18 cellular contexts compared by ENCODE assay signal in genomic region chr1:29800120-29800519, GRCh38.
DNase-seq lines count a peak whose midpoint lies in the region; ATAC-seq and TF ChIP-seq lines count a peak whose summit lies in the region.
"Had no signal": no experiment of that assay in that cellular context is flagged by ENCODE, and none has a peak within 500 bp of the region (broad histone marks: within the 10 kb centered on the region; RNA-seq: fewer than 3 reads in every experiment).

No MANE protein-coding gene starts in this region.

- no peak for TF ChIP-seq POLR2A in upper lobe of left lung (IDR thresholded peaks at IDR 0.05)

- no peaks in the 10 kb centered on the region for H3K27me3 ChIP-seq in upper lobe of left lung

- no peaks in the 10 kb centered on the region for H3K9me3 Mint-ChIP-seq in activated CD4-positive, alpha-beta memory T cell treated with anti-CD3 and anti-CD28 coated beads, Interleukin-2, amount 10 ng/mL, durations not matched to agents 7 days and 5 days
- H3K9me3 Mint-ChIP-seq in activated CD4-positive, alpha-beta memory T cell treated with anti-CD3 and anti-CD28 coated beads for 36 hours = peaks cover 11% of the 10 kb centered on the region

- in situ Hi-C loops in KBM-7 (cut with MboI; ENCODE audit: low pct_unique_long_range_greater_than_20kb, low sequenced_read_pairs) = no loop called here

- intact Hi-C loops in activated CD4-positive, alpha-beta memory T cell treated with anti-CD3 and anti-CD28 coated beads for 36 hours (cut with micrococcal nuclease) = no loop called here

- H3K4me3 Mint-ChIP-seq in activated CD4-positive, alpha-beta memory T cell treated with anti-CD3 and anti-CD28 coated beads, Interleukin-2, amount 10 ng/mL, durations not matched to agents 7 days and 5 days = no peak overlapping the region
- H3K4me3 Mint-ChIP-seq in activated CD4-positive, alpha-beta memory T cell treated with anti-CD3 and anti-CD28 coated beads for 36 hours = no peak overlapping the region
- H3K4me3 Mint-ChIP-seq: HFFc6 had no signal

- H3K9me3 ChIP-seq in upper lobe of left lung = peaks cover 0 to 12% (median 5%) of the 10 kb centered on the region in 4 donors

- peak; percentile 6 for DNase-seq in activated CD4-positive, alpha-beta memory T cell treated with anti-CD3 and anti-CD28 coated beads, Interleukin-2, amount 10 ng/mL, durations not matched to agents 7 days and 5 days
- no peak for DNase-seq in activated CD4-positive, alpha-beta memory T cell treated with anti-CD3 and anti-CD28 coated beads for 36 hours
- peak; percentile 6 for DNase-seq in OCI-M1 (lab: John Stamatoyannopoulos, UW)
- DNase-seq in islet precursor cell = peak; percentile 43
- no peak for DNase-seq in upper lobe of left lung
- DNase-seq in NCI-H187 (lab: John Stamatoyannopoulos, UW) = no peak
- DNase-seq in KBM-7 = no peak
- DNase-seq: 8988T, C1 segment of cervical spinal cord, DND-41, HFFc6, NCI-H1048, NCI-H146, NCI-H2081 treated with DMSO at 0.1 percent for 48 hours, NCI-H510A treated with DMSO at 0.1 percent for 48 hours, NCI-H82 had no signal

- POLR2A ChIA-PET in activated CD4-positive, alpha-beta memory T cell treated with anti-CD3 and anti-CD28 coated beads, Interleukin-2, amount 10 ng/mL, durations not matched to agents 7 days and 5 days (lab: Charles Lee) = no interaction called here
- POLR2A ChIA-PET in activated CD4-positive, alpha-beta memory T cell treated with anti-CD3 and anti-CD28 coated beads for 36 hours (lab: Charles Lee) = no interaction called here

- TF ChIP-seq CTCF in upper lobe of left lung (IDR thresholded peaks at IDR 0.05) = no peak

- no peaks in the 10 kb centered on the region for H3K4me1 ChIP-seq in upper lobe of left lung

- TF ChIP-seq EP300 in upper lobe of left lung (IDR thresholded peaks at IDR 0.05) = no peak

- H3K4me1 Mint-ChIP-seq in activated CD4-positive, alpha-beta memory T cell treated with anti-CD3 and anti-CD28 coated beads, Interleukin-2, amount 10 ng/mL, durations not matched to agents 7 days and 5 days = no peaks in the 10 kb centered on the region
- H3K4me1 Mint-ChIP-seq in activated CD4-positive, alpha-beta memory T cell treated with anti-CD3 and anti-CD28 coated beads for 36 hours (ENCODE audit: low read depth) = no peaks in the 10 kb centered on the region

- no peaks in the 10 kb centered on the region for H3K36me3 ChIP-seq in upper lobe of left lung

- WGBS in upper lobe of left lung, 2 donors = 74 to 84% methylated on average over 4 of the region's 5 CpGs

- H3K27ac Mint-ChIP-seq in activated CD4-positive, alpha-beta memory T cell treated with anti-CD3 and anti-CD28 coated beads, Interleukin-2, amount 10 ng/mL, durations not matched to agents 7 days and 5 days = no peak overlapping the region
- no peak overlapping the region for H3K27ac Mint-ChIP-seq in activated CD4-positive, alpha-beta memory T cell treated with anti-CD3 and anti-CD28 coated beads for 36 hours
- H3K27ac Mint-ChIP-seq: HFFc6 had no signal

- no peaks in the 10 kb centered on the region for H3K36me3 Mint-ChIP-seq in activated CD4-positive, alpha-beta memory T cell treated with anti-CD3 and anti-CD28 coated beads, Interleukin-2, amount 10 ng/mL, durations not matched to agents 7 days and 5 days (ENCODE audit: low read depth)
- no peaks in the 10 kb centered on the region for H3K36me3 Mint-ChIP-seq in activated CD4-positive, alpha-beta memory T cell treated with anti-CD3 and anti-CD28 coated beads for 36 hours

- H3K4me3 ChIP-seq in upper lobe of left lung = no peak overlapping the region

- no peak overlapping the region for H3K27ac ChIP-seq in upper lobe of left lung
- H3K27ac ChIP-seq: KMS-11 had no signal

- peaks cover 2% of the 10 kb centered on the region for H3K27me3 Mint-ChIP-seq in activated CD4-positive, alpha-beta memory T cell treated with anti-CD3 and anti-CD28 coated beads, Interleukin-2, amount 10 ng/mL, durations not matched to agents 7 days and 5 days
- peaks cover 4% of the 10 kb centered on the region for H3K27me3 Mint-ChIP-seq in activated CD4-positive, alpha-beta memory T cell treated with anti-CD3 and anti-CD28 coated beads for 36 hours

- CTCF ChIA-PET in activated CD4-positive, alpha-beta memory T cell treated with anti-CD3 and anti-CD28 coated beads, Interleukin-2, amount 10 ng/mL, durations not matched to agents 7 days and 5 days (lab: Charles Lee) = no interaction called here
- CTCF ChIA-PET in activated CD4-positive, alpha-beta memory T cell treated with anti-CD3 and anti-CD28 coated beads for 36 hours (lab: Charles Lee) = interaction anchor here (0.6 to 1.2 kb wide), 2 partner anchors 8 to 10 kb away, joined by 3 to 4 read pairs; no protein-coding TSS in a partner anchor

- ATAC-seq in upper lobe of left lung (ENCODE audit: low FRiP score in 2 of 2) (peak; percentile 16 to 47), GM18520 (IDR thresholded peaks at IDR 0.05; ENCODE audit: unreplicated experiment) (no peak)

Comparison
In these comparisons a context has a peak if more than half of its experiments do, and no peak if none do; other contexts are left out.
1. DNase-seq: peak in activated CD4-positive, alpha-beta memory T cell treated with anti-CD3 and anti-CD28 coated beads, Interleukin-2, amount 10 ng/mL, durations not matched to agents 7 days and 5 days (single experiment), OCI-M1 (single experiment) and islet precursor cell (single experiment); none in activated CD4-positive, alpha-beta memory T cell treated with anti-CD3 and anti-CD28 coated beads for 36 hours (single experiment), upper lobe of left lung (0 of 2), NCI-H187 (0 of 2) and KBM-7 (single experiment).